Comparison of ENCODE assay signal across 13 cellular contexts in genomic region chr10:35340975-35341374, GRCh38. TPM values are rescaled to one million over a fixed set of nuclear protein-coding genes. Genes with fewer than 3 reads are reported as not detected.
DNase-seq lines count a peak whose midpoint lies in the region; ATAC-seq and TF ChIP-seq lines count a peak whose summit lies in the region.
"Had no signal": no experiment of that assay in that cellular context is flagged by ENCODE, and none has a peak within 500 bp of the region (broad histone marks: within the 10 kb centered on the region; RNA-seq: fewer than 3 reads in every experiment).

No MANE protein-coding gene starts in this region.

- TF ChIP-seq CTCF in fibroblast of mammary gland (conservative IDR thresholded peaks at IDR 0.05; ENCODE audit: control insufficient read depth, insufficient read depth, low read depth, low read length): no peak

- DNase-seq in activated CD4-positive, alpha-beta T cell treated with anti-CD3 and anti-CD28 coated beads for 36 hours: peak; percentile 48
- no peak for DNase-seq in activated CD4-positive, alpha-beta T cell treated with anti-CD3 and anti-CD28 coated beads, Interleukin-2, amount 50 U/mL, for 4 hours
- no peak for DNase-seq in T-cell
- peak; percentile 46 for DNase-seq in fibroblast of mammary gland (ENCODE audit: low read depth)
- no peak for DNase-seq in NCI-H748 treated with DMSO at 0.1 percent for 48 hours (lab: John Stamatoyannopoulos, UW)
- no peak for DNase-seq in HUDEP-2 (lab: John Stamatoyannopoulos, UW; ENCODE audit: unreplicated experiment in 76 of 76)
- no peak for DNase-seq in GM03348 (ENCODE audit: low spot score)
- DNase-seq: ACHN, GOT3, NCI-H446, T1000 had no signal

- no peak overlapping the region for H3K4me3 ChIP-seq in fibroblast of mammary gland (ENCODE audit: control insufficient read depth, low read depth, low read length)
- peak overlapping the region in 2 of 3 donors; percentile 11 to 23 for H3K4me3 ChIP-seq in skeletal muscle tissue (ENCODE audit: low read length in 3 of 3)

- peak overlapping the region; percentile 79 for H3K27ac Mint-ChIP-seq in activated CD4-positive, alpha-beta T cell treated with anti-CD3 and anti-CD28 coated beads for 36 hours
- H3K27ac Mint-ChIP-seq in T-cell: peak overlapping the region; percentile 51 to 84

- H3K4me1 Mint-ChIP-seq in activated CD4-positive, alpha-beta T cell treated with anti-CD3 and anti-CD28 coated beads for 36 hours: peaks cover 69% of the 10 kb centered on the region
- peaks cover 70 to 71% (median 70%) of the 10 kb centered on the region in 3 donors for H3K4me1 Mint-ChIP-seq in T-cell

- no peak overlapping the region for H3K9ac ChIP-seq in skeletal muscle tissue (ENCODE audit: low read depth in 1 of 3, low read length in 3 of 3)

- H3K9me3 Mint-ChIP-seq in activated CD4-positive, alpha-beta T cell treated with anti-CD3 and anti-CD28 coated beads for 36 hours (ENCODE audit: low read depth): no peaks in the 10 kb centered on the region
- no peaks in the 10 kb centered on the region for H3K9me3 Mint-ChIP-seq in T-cell

- H3K27ac ChIP-seq in skeletal muscle tissue (ENCODE audit: low read depth, low read length): no peak overlapping the region
- H3K27ac ChIP-seq: neutrophil had no signal

- peaks cover 6% of the 10 kb centered on the region for H3K36me3 Mint-ChIP-seq in activated CD4-positive, alpha-beta T cell treated with anti-CD3 and anti-CD28 coated beads for 36 hours (ENCODE audit: low read depth)
- peaks cover 6% of the 10 kb centered on the region for H3K36me3 Mint-ChIP-seq in T-cell

- no peaks in the 10 kb centered on the region for H3K36me3 ChIP-seq in skeletal muscle tissue (ENCODE audit: control insufficient read depth in 3 of 3, insufficient read depth in 3 of 3, low read length in 3 of 3)
- H3K36me3 ChIP-seq: neutrophil had no signal

- H3K4me1 ChIP-seq in skeletal muscle tissue (ENCODE audit: control insufficient read depth in 3 of 3, insufficient read depth in 3 of 3, low read length in 3 of 3): peaks cover 12 to 23% (median 13%) of the 10 kb centered on the region in 3 donors

- ATAC-seq in activated CD4-positive, alpha-beta T cell treated with anti-CD3 and anti-CD28 coated beads for 36 hours: no peak
- ATAC-seq in T-cell (replicated peaks in 1 of 4): no peak

- no peaks in the 10 kb centered on the region for H3K27me3 Mint-ChIP-seq in activated CD4-positive, alpha-beta T cell treated with anti-CD3 and anti-CD28 coated beads for 36 hours
- no peaks in the 10 kb centered on the region for H3K27me3 Mint-ChIP-seq in T-cell

- peak overlapping the region; percentile 24 for H3K4me3 Mint-ChIP-seq in activated CD4-positive, alpha-beta T cell treated with anti-CD3 and anti-CD28 coated beads for 36 hours
- H3K4me3 Mint-ChIP-seq in T-cell: peak overlapping the region; percentile 10 to 63 (median 55)

- no peaks in the 10 kb centered on the region for H3K9me3 ChIP-seq in skeletal muscle tissue (ENCODE audit: control insufficient read depth in 3 of 3, low read length in 3 of 3)
- H3K9me3 ChIP-seq: neutrophil had no signal

- intact Hi-C loops in activated CD4-positive, alpha-beta T cell treated with anti-CD3 and anti-CD28 coated beads for 36 hours (cut with DNase I, micrococcal nuclease): loop anchor here (1.0 to 5.0 kb wide), 14 partner anchors 8 to 251 kb away; partner anchors contain the start of genes CREM (in 1 of the 2) and CUL2 (in 1 of the 2)

- H3K27me3 ChIP-seq in skeletal muscle tissue (ENCODE audit: control insufficient read depth in 3 of 3, insufficient read depth in 3 of 3, low read length in 3 of 3): no peaks in the 10 kb centered on the region
- H3K27me3 ChIP-seq: neutrophil had no signal

- POLR2A ChIA-PET in activated CD4-positive, alpha-beta T cell treated with anti-CD3 and anti-CD28 coated beads for 36 hours (lab: Charles Lee): interaction anchor here (0.9 to 1.9 kb wide), 4 partner anchors 8 to 145 kb away, joined by 3 to 8 read pairs (median 6); no protein-coding TSS in a partner anchor
- POLR2A ChIA-PET in T-cell (lab: Charles Lee): interaction anchor here in 1 of 2 donors (0.6 kb wide), 1 partner anchor 10 kb away, joined by 3 read pairs; no protein-coding TSS in a partner anchor

- CTCF ChIA-PET in activated CD4-positive, alpha-beta T cell treated with anti-CD3 and anti-CD28 coated beads for 36 hours (lab: Charles Lee): interaction anchor here (1.1 to 1.9 kb wide), 5 partner anchors 10 to 123 kb away, joined by 3 to 7 read pairs (median 4); no protein-coding TSS in a partner anchor
- CTCF ChIA-PET in T-cell (lab: Charles Lee): interaction anchor here in 1 of 2 donors (0.6 to 2.6 kb wide), 3 partner anchors 10 to 145 kb away, joined by 5 to 12 read pairs (median 5); no protein-coding TSS in a partner anchor

RNA-seq across cellular contexts. Expression of gene CCNY, which starts 4.7 kb away (rescaled TPM):
- 10 to 100 TPM; 49.4 to 54.0 TPM for total RNA-seq in activated CD4-positive, alpha-beta T cell treated with anti-CD3 and anti-CD28 coated beads for 36 hours
- total RNA-seq in T-cell: 10 to 100 TPM; 62.5 to 75.2 (median 62.8) TPM
- 45.9 TPM for total RNA-seq in skeletal muscle tissue

Comparison
In these comparisons a context has a peak if more than half of its experiments do, and no peak if none do; other contexts are left out.
1. DNase-seq: peak in activated CD4-positive, alpha-beta T cell treated with anti-CD3 and anti-CD28 coated beads for 36 hours (single experiment) and fibroblast of mammary gland (single experiment); none in activated CD4-positive, alpha-beta T cell treated with anti-CD3 and anti-CD28 coated beads, Interleukin-2, amount 50 U/mL, for 4 hours (0 of 2), T-cell (0 of 34), NCI-H748 treated with DMSO at 0.1 percent for 48 hours (single experiment), HUDEP-2 (0 of 76) and GM03348 (single experiment).